In genomic region chr15:70974004-70974832, GRCh38 we compare ENCODE assay signal across 8 cellular contexts.
DNase-seq lines count a peak whose midpoint lies in the region; ATAC-seq and TF ChIP-seq lines count a peak whose summit lies in the region.

No MANE protein-coding gene starts in this region.

- H3K4me3 ChIP-seq in GM23248 (no peak overlapping the region), OCI-LY1 (ENCODE audit: low read depth, low read length, poor library complexity, severe bottlenecking) (no peak overlapping the region), epithelial cell of proximal tubule (ENCODE audit: low read depth, low read length) (no peak overlapping the region), retinal pigment epithelial cell (ENCODE audit: low read length) (no peak overlapping the region)

- no peaks in the 10 kb centered on the region for H3K9me2 ChIP-seq in GM23248 (ENCODE audit: insufficient read depth)
- no peaks in the 10 kb centered on the region for H3K9me2 ChIP-seq in OCI-LY1 (ENCODE audit: low read depth, low read length)

- H3K4me1 ChIP-seq in GM23248 (ENCODE audit: insufficient read depth) (peaks cover 21% of the 10 kb centered on the region), OCI-LY1 (ENCODE audit: insufficient read depth, low read length, severe bottlenecking) (no peaks in the 10 kb centered on the region)

- DNase-seq in GM23248 (peak; percentile 75), epithelial cell of proximal tubule (ENCODE audit: low read depth) (peak; percentile 7), retinal pigment epithelial cell (ENCODE audit: low read depth) (peak; percentile 16), OCI-M2 (lab: John Stamatoyannopoulos, UW; ENCODE audit: unreplicated experiment) (no peak), NCI-H2196 treated with DMSO at 0.1 percent for 48 hours (lab: John Stamatoyannopoulos, UW; ENCODE audit: unreplicated experiment) (no peak)

- H3K9me3 ChIP-seq in GM23248 (ENCODE audit: low read depth) (no peaks in the 10 kb centered on the region), OCI-LY1 (ENCODE audit: low read length) (no peaks in the 10 kb centered on the region)

- H3K27me3 ChIP-seq in GM23248 (replicated peaks; ENCODE audit: insufficient read depth) = no peaks in the 10 kb centered on the region
- no peaks in the 10 kb centered on the region for H3K27me3 ChIP-seq in OCI-LY1 (ENCODE audit: insufficient read depth, low read length)

- ATAC-seq in GM21619 (IDR thresholded peaks at IDR 0.05; ENCODE audit: unreplicated experiment) (no peak), GM18867 (IDR thresholded peaks at IDR 0.05; ENCODE audit: unreplicated experiment) (no peak)

- H3K36me3 ChIP-seq in GM23248 (ENCODE audit: low read depth) = no peaks in the 10 kb centered on the region
- no peaks in the 10 kb centered on the region for H3K36me3 ChIP-seq in OCI-LY1 (ENCODE audit: insufficient read depth, low read length)

- peak; percentile 33 for TF ChIP-seq CTCF in OCI-LY1 (IDR thresholded peaks at IDR 0.05; ENCODE audit: low read length)
- TF ChIP-seq CTCF in epithelial cell of proximal tubule (conservative IDR thresholded peaks at IDR 0.05; ENCODE audit: low read depth, low read length) = peak; percentile 55
- TF ChIP-seq CTCF in retinal pigment epithelial cell (conservative IDR thresholded peaks at IDR 0.05; ENCODE audit: low read depth, low read length) = peak; percentile 50

- H3K4me2 ChIP-seq in GM23248 (ENCODE audit: unreplicated experiment) (no peak overlapping the region), OCI-LY1 (ENCODE audit: low read length) (no peak overlapping the region)

- H3K79me2 ChIP-seq in GM23248 (ENCODE audit: insufficient read depth) (no peaks in the 10 kb centered on the region), OCI-LY1 (ENCODE audit: insufficient read depth, low read length) (no peaks in the 10 kb centered on the region)

- in situ Hi-C loops in GM23248 (cut with MboI) = loop anchor here (10.0 kb wide), 1 partner anchor 471 kb away; no protein-coding TSS in a partner anchor

- H4K20me1 ChIP-seq in GM23248 (ENCODE audit: insufficient read depth) (no peaks in the 10 kb centered on the region), OCI-LY1 (ENCODE audit: insufficient read depth, low read length) (no peaks in the 10 kb centered on the region)

- no peak overlapping the region; the same call in 1 of the 2 replicates for H2AFZ ChIP-seq in GM23248
- H2AFZ ChIP-seq in OCI-LY1 (ENCODE audit: low read length) = no peak overlapping the region

- H3K27ac ChIP-seq in GM23248 = no peak overlapping the region
- H3K27ac ChIP-seq in OCI-LY1 (ENCODE audit: low read depth, low read length, poor library complexity, severe bottlenecking) = no peak overlapping the region

- H3F3A ChIP-seq in GM23248 (ENCODE audit: insufficient read depth) (no peaks in the 10 kb centered on the region; the same call in 1 of the 2 replicates), OCI-LY1 (ENCODE audit: insufficient read depth, low read length) (no peaks in the 10 kb centered on the region)

- 40 to 49% methylated on average over 5 of the region's 5 CpGs for WGBS in GM23248 (ENCODE audit: low coverage in 1 of 2, low lambda C conversion rate in 2 of 2, missing lambda C conversion rate in 2 of 2), 2 experiments

- H3K9ac ChIP-seq in GM23248 = 0 out of 2 replicates have a peak overlapping the region, but pooled peaks have one; percentile 1
- H3K9ac ChIP-seq in OCI-LY1 (ENCODE audit: low read length) = no peak overlapping the region

Comparison
In these comparisons a context has a peak if more than half of its experiments do, and no peak if none do; other contexts are left out.
1. DNase-seq: peak in GM23248 (single experiment), epithelial cell of proximal tubule (single experiment) and retinal pigment epithelial cell (single experiment); none in OCI-M2 (single experiment) and NCI-H2196 treated with DMSO at 0.1 percent for 48 hours (single experiment).
2. Peak in every context shown above with its lines, with median percentiles within 50 percentile points of each other: CTCF ChIP-seq.